6 cellular contexts compared by ENCODE assay signal in the genomic region with DNA sequence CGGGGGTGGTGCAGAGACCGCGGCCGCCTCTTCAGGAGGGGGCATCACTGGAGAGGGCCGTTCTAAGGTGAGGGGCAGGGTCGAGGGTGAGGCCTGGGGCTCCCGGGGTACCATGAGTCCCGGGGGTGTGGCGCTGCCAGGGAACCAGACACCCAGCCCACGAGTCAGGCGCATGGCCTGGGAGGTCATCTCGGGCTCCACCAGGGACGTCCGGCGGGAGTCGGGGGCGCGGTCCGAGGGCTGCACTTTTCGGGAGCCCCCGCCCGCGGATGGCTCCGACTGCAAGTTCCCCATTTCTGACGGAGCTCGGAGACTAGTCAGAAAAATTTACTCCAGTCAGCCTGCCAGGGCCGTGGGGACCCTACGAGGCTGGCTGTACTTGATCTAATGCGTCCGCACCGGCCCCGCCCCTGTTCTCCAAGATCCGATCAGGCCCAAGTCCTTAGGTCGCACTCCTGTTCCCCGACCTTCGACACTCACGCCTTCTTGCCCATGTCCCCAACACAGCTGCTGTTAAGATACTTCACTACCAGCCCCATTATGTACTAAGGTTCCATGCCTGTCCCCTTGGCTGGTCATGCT. TPM values are rescaled to one million over a fixed set of nuclear protein-coding genes. Genes with fewer than 3 reads are reported as not detected.
DNase-seq lines count a peak whose midpoint lies in the region; TF ChIP-seq lines count a peak whose summit lies in the region.

No MANE protein-coding gene starts in this region.

- no peak for TF ChIP-seq EP300 in stomach (IDR thresholded peaks at IDR 0.05)

- DNase-seq in T-helper 1 cell (no peak), esophagus squamous epithelium (lab: John Stamatoyannopoulos, UW) (no peak), stomach (no peak), NCI-H82 (lab: John Stamatoyannopoulos, UW) (no peak)
- no peak for DNase-seq in stimulated activated CD4-positive, alpha-beta T cell treated with anti-CD3 and anti-CD28 coated beads, Interleukin-4, amount 100 ng/mL, for 4 hours

- 0 to 1% methylated on average over 4 to 10 of the region's 37 CpGs for WGBS in esophagus squamous epithelium, 2 donors
- 4 to 14% (median 7%) methylated on average over 32 to 37 of the region's 37 CpGs for WGBS in stomach, 5 donors

- H3K9me3 Mint-ChIP-seq in T-helper 1 cell treated with Interleukin-12 subunit alpha and Interleukin-12 subunit beta and Interleukin-4 antibody, amounts not matched to agents 30 μg/mL and 1 μg/mL, for 36 hours: no peaks in the 10 kb centered on the region

- H3K4me1 Mint-ChIP-seq in T-helper 1 cell treated with Interleukin-12 subunit alpha and Interleukin-12 subunit beta and Interleukin-4 antibody, amounts not matched to agents 30 μg/mL and 1 μg/mL, for 36 hours (ENCODE audit: low read depth): peaks cover 12% of the 10 kb centered on the region

- H3K4me3 ChIP-seq in esophagus squamous epithelium (peak overlapping the region; percentile 38 to 69 (median 52)), stomach (peak overlapping the region; percentile 47 to 57 (median 54))

- H3K9me3 ChIP-seq in esophagus squamous epithelium (no peaks in the 10 kb centered on the region), stomach (no peaks in the 10 kb centered on the region)

- peaks cover 17% of the 10 kb centered on the region for H3K36me3 Mint-ChIP-seq in T-helper 1 cell treated with Interleukin-12 subunit alpha and Interleukin-12 subunit beta and Interleukin-4 antibody, amounts not matched to agents 30 μg/mL and 1 μg/mL, for 36 hours (ENCODE audit: low read depth)

- H3K27me3 Mint-ChIP-seq in T-helper 1 cell treated with Interleukin-12 subunit alpha and Interleukin-12 subunit beta and Interleukin-4 antibody, amounts not matched to agents 30 μg/mL and 1 μg/mL, for 36 hours (ENCODE audit: low read depth): peaks cover 25% of the 10 kb centered on the region

- H3K27ac ChIP-seq in esophagus squamous epithelium (peak overlapping the region; percentile 71 to 89 (median 78)), stomach (peak overlapping the region in 4 of 5 donors; percentile 53 to 80 (median 75))

- H3K36me3 ChIP-seq in esophagus squamous epithelium (peaks cover 3 to 38% (median 15%) of the 10 kb centered on the region in 3 donors), stomach (peaks cover 19 to 41% (median 34%) of the 10 kb centered on the region in 4 donors)

- TF ChIP-seq POLR2A in esophagus squamous epithelium (IDR thresholded peaks at IDR 0.05) (no peak), stomach (IDR thresholded peaks at IDR 0.05) (no peak)

- H3K4me1 ChIP-seq in esophagus squamous epithelium: peaks cover 28 to 59% (median 34%) of the 10 kb centered on the region in 3 donors
- peaks cover 38 to 52% (median 43%) of the 10 kb centered on the region in 4 donors for H3K4me1 ChIP-seq in stomach

- peak overlapping the region; percentile 71 for H3K27ac Mint-ChIP-seq in T-helper 1 cell treated with Interleukin-12 subunit alpha and Interleukin-12 subunit beta and Interleukin-4 antibody, amounts not matched to agents 30 μg/mL and 1 μg/mL, for 36 hours

- no peak for TF ChIP-seq CTCF in esophagus squamous epithelium (IDR thresholded peaks at IDR 0.05)
- TF ChIP-seq CTCF in stomach (IDR thresholded peaks at IDR 0.05): no peak

- intact Hi-C loops in esophagus squamous epithelium (cut with DNase I): no loop called here
- intact Hi-C loops in stomach (cut with DNase I; ENCODE audit: low total_unique reads): loop anchor here (10.0 kb wide), 1 partner anchor 228 kb away; a partner anchor contains a TSS

- H3K27me3 ChIP-seq in esophagus squamous epithelium (peaks cover 0 to 70% (median 0%) of the 10 kb centered on the region in 4 donors), stomach (peaks cover 5 to 86% (median 23%) of the 10 kb centered on the region in 3 donors)

- H3K4me3 Mint-ChIP-seq in T-helper 1 cell treated with Interleukin-12 subunit alpha and Interleukin-12 subunit beta and Interleukin-4 antibody, amounts not matched to agents 30 μg/mL and 1 μg/mL, for 36 hours: peak overlapping the region; percentile 92

RNA-seq across cellular contexts. Expression of a gene that starts 0.8 kb away (rescaled TPM):
- total RNA-seq in esophagus squamous epithelium (under 1 TPM in 1 of 4 donors, not detected in 3; 0.15 TPM), stomach (not detected)
- under 1 TPM in 2 of 3 donors, not detected in 1; 0.19 to 0.30 TPM for polyA plus RNA-seq in stomach

RNA-seq across cellular contexts. Expression of a gene that starts 1.4 kb away (rescaled TPM):
- total RNA-seq in esophagus squamous epithelium (under 1 TPM in 3 of 4 donors, not detected in 1; 0.15 to 0.38 (median 0.35) TPM), stomach (1 to 10 TPM in 2 of 5 donors, not detected in 3; 1.7 to 3.6 TPM)
- under 1 TPM in 2 of 3 donors, not detected in 1; 0.12 to 0.33 TPM for polyA plus RNA-seq in stomach

RNA-seq across cellular contexts. Expression of a gene that starts 12.7 kb away (rescaled TPM):
- total RNA-seq in esophagus squamous epithelium (100 to 1,000 TPM; 172 to 231 (median 197) TPM), stomach (100 to 1,000 TPM in 2 of 5 donors, 10 to 100 TPM in 3; 10.7 to 282 (median 92.4) TPM)
- 100 to 1,000 TPM in 2 of 3 donors, 10 to 100 TPM in 1; 99.3 to 150 (median 116) TPM for polyA plus RNA-seq in stomach

RNA-seq across cellular contexts. Expression of a gene that starts 15.8 kb away (rescaled TPM):
- 10 to 100 TPM; 14.4 to 40.0 (median 21.2) TPM for total RNA-seq in esophagus squamous epithelium
- total RNA-seq in stomach: 100 to 1,000 TPM in 1 of 5 donors, 10 to 100 TPM in 3, 1 to 10 TPM in 1; 4.0 to 222 (median 18.7) TPM
- 10 to 100 TPM; 18.3 to 40.7 (median 35.1) TPM for polyA plus RNA-seq in stomach

RNA-seq across cellular contexts. Expression of a gene that starts 39.0 kb away (rescaled TPM):
- total RNA-seq in esophagus squamous epithelium (1 to 10 TPM in 1 of 4 donors, under 1 TPM in 2, not detected in 1; 0.35 to 4.2 (median 0.64) TPM), stomach (1 to 10 TPM in 2 of 5 donors, under 1 TPM in 1, not detected in 2; 0.55 to 8.4 (median 4.0) TPM)
- polyA plus RNA-seq in stomach: 1 to 10 TPM in 2 of 3 donors, under 1 TPM in 1; 0.40 to 1.8 (median 1.5) TPM
